17 cellular contexts compared by ENCODE assay signal in genomic region chr14:51080622-51081021, GRCh38. TPM values are rescaled to one million over a fixed set of nuclear protein-coding genes. Genes with fewer than 3 reads are reported as not detected.
DNase-seq lines count a peak whose midpoint lies in the region; ATAC-seq and TF ChIP-seq lines count a peak whose summit lies in the region.
"Had no signal": no experiment of that assay in that cellular context is flagged by ENCODE, and none has a peak within 500 bp of the region (broad histone marks: within the 10 kb centered on the region; RNA-seq: fewer than 3 reads in every experiment).

No MANE protein-coding gene starts in this region.

- H3K27ac ChIP-seq in left ventricle myocardium inferior (replicated peaks) (peak overlapping the region; percentile 52), RWPE2 (ENCODE audit: poor library complexity, severe bottlenecking) (peak overlapping the region; percentile 93), transverse colon (peak overlapping the region in 3 of 4 donors; percentile 5 to 72 (median 47))
- H3K27ac ChIP-seq: GM23248 had no signal

- H3K4me1 ChIP-seq in left ventricle myocardium inferior (peaks cover 16% of the 10 kb centered on the region), RWPE2 (ENCODE audit: insufficient read depth, poor library complexity, severe bottlenecking) (peaks cover 36% of the 10 kb centered on the region), transverse colon (peaks cover 6 to 35% (median 18%) of the 10 kb centered on the region in 4 donors), HAP-1 (peaks cover 31% of the 10 kb centered on the region)

- H3K36me3 ChIP-seq in left ventricle myocardium inferior (no peaks in the 10 kb centered on the region), RWPE2 (ENCODE audit: low read depth) (no peaks in the 10 kb centered on the region), transverse colon (no peaks in the 10 kb centered on the region), HAP-1 (replicated peaks) (no peaks in the 10 kb centered on the region; the same call in 1 of the 2 replicates)

- intact Hi-C loops in left ventricle myocardium inferior (cut with micrococcal nuclease) (no loop called here), cardiac septum (cut with DNase I) (no loop called here), transverse colon (cut with DNase I; ENCODE audit: low total_unique reads) (no loop called here)

- no peak for TF ChIP-seq EP300 in transverse colon (IDR thresholded peaks at IDR 0.05; ENCODE audit: low read depth)

- in situ Hi-C loops in transverse colon (cut with MboI; ENCODE audit: low pct_ligation_motif_present in 1 of 4, low pct_unique_long_range_greater_than_20kb in 1 of 4, low sequenced_read_pairs in 3 of 4) (no loop called here), HAP-1 (cut with MboI; ENCODE audit: low sequenced_read_pairs) (no loop called here)

- no peaks in the 10 kb centered on the region for H3K9me3 ChIP-seq in left ventricle myocardium inferior (replicated peaks)
- H3K9me3 ChIP-seq in RWPE2 (ENCODE audit: severe bottlenecking): no peaks in the 10 kb centered on the region
- no peaks in the 10 kb centered on the region for H3K9me3 ChIP-seq in transverse colon
- H3K9me3 ChIP-seq in HAP-1: no peaks in the 10 kb centered on the region

- no peak for ATAC-seq in RWPE2 (ENCODE audit: low read depth)
- no peak for ATAC-seq in HG03135 (IDR thresholded peaks at IDR 0.05; ENCODE audit: unreplicated experiment)
- no peak for ATAC-seq in GM19455 (IDR thresholded peaks at IDR 0.05; ENCODE audit: unreplicated experiment)
- ATAC-seq: HCT116 had no signal

- DNase-seq in left ventricle myocardium inferior (no peak), cardiac septum (ENCODE audit: low spot score) (no peak), RWPE2 (ENCODE audit: low spot score) (no peak), fibroblast of the aortic adventitia (ENCODE audit: low read depth) (peak; percentile 21), transverse colon (no peak), HAP-1 (ENCODE audit: low spot score in 2 of 2) (no peak)
- DNase-seq: C1 segment of cervical spinal cord; Calu3; CD4-positive, alpha-beta memory T cell; COR-L47; DMS53; DMS79 treated with DMSO at 0.1 percent for 48 hours; H7 had no signal

- H3K4me3 ChIP-seq in left ventricle myocardium inferior (no peak overlapping the region), RWPE2 (ENCODE audit: severe bottlenecking) (no peak overlapping the region), fibroblast of the aortic adventitia (ENCODE audit: low read depth, low read length) (no peak overlapping the region), transverse colon (no peak overlapping the region), HAP-1 (no peak overlapping the region)
- H3K4me3 ChIP-seq: GM23248 had no signal

- TF ChIP-seq CTCF in left ventricle myocardium inferior (IDR thresholded peaks at IDR 0.05; ENCODE audit: borderline replicate concordance): no peak
- TF ChIP-seq CTCF in RWPE2 (IDR thresholded peaks at IDR 0.05; ENCODE audit: poor library complexity, severe bottlenecking): no peak
- no peak for TF ChIP-seq CTCF in fibroblast of the aortic adventitia (IDR thresholded peaks at IDR 0.05; ENCODE audit: insufficient read depth, low read length)
- TF ChIP-seq CTCF in transverse colon (IDR thresholded peaks at IDR 0.05): no peak

- no peaks in the 10 kb centered on the region for H3K27me3 ChIP-seq in left ventricle myocardium inferior (ENCODE audit: low read depth)
- H3K27me3 ChIP-seq in RWPE2 (ENCODE audit: insufficient read depth, poor library complexity, severe bottlenecking): no peaks in the 10 kb centered on the region
- no peaks in the 10 kb centered on the region for H3K27me3 ChIP-seq in transverse colon
- no peaks in the 10 kb centered on the region for H3K27me3 ChIP-seq in HAP-1 (ENCODE audit: low read depth)

- TF ChIP-seq POLR2A in transverse colon (IDR thresholded peaks at IDR 0.05): no peak

- WGBS in transverse colon (ENCODE audit: low coverage in 1 of 2), 2 donors: 58 to 60% methylated on average over 2 of the region's 2 CpGs

RNA-seq across cellular contexts. Expression of gene TRIM9, which starts 14.3 kb away (rescaled TPM):
- total RNA-seq in left ventricle myocardium inferior (0.27 TPM), cardiac septum (1.5 TPM), fibroblast of the aortic adventitia (ENCODE audit: low replicate concordance) (0.49 and 1.6 TPM in 2 replicates), transverse colon (10 to 100 TPM in 3 of 4 donors, 1 to 10 TPM in 1; 9.2 to 21.3 (median 16.1) TPM)
